31 cellular contexts compared by ENCODE assay signal in genomic region chrX:8927066-8927465, GRCh38.
"Had no signal": no experiment of that assay in that cellular context is flagged by ENCODE, and none has a peak within 500 bp of the region (broad histone marks: within the 10 kb centered on the region; RNA-seq: fewer than 3 reads in every experiment).

No MANE protein-coding gene starts in this region.

- H3K4me1 ChIP-seq: left lung, lower lobe of right lung, pancreas, prostate gland, suprapubic skin, tibial artery, upper lobe of right lung had no signal

- H3K9me3 Mint-ChIP-seq: immature natural killer cell; stimulated activated naive CD8-positive, alpha-beta T cell treated with anti-CD3 and anti-CD28 coated beads, Interleukin-15, Interleukin-2, amounts not matched to agents 100 ng/mL and 50 ng/mL, for 24 hours had no signal

- H3K4me1 Mint-ChIP-seq: immature natural killer cell; naive thymus-derived CD8-positive, alpha-beta T cell; neural crest cell had no signal

- H3K36me3 Mint-ChIP-seq: immature natural killer cell had no signal

- H3K27me3 ChIP-seq: left lung, suprapubic skin, tibial artery, upper lobe of right lung had no signal

- DNase-seq: hypothalamus; immature natural killer cell; kidney; left colon; left lung; lower lobe of right lung; mammary epithelial cell; mesenchymal stem cell; naive thymus-derived CD8-positive, alpha-beta T cell; nucleus accumbens; pancreas; retina; right cardiac atrium; stimulated activated CD4-positive, alpha-beta T cell treated with anti-CD3 and anti-CD28 coated beads, Interleukin-12 subunit alpha, Interleukin-12 subunit beta, amount 100 ng/mL, for 4 hours; stimulated activated CD4-positive, alpha-beta T cell treated with anti-CD3 and anti-CD28 coated beads, Interleukin-15, amount 100 ng/mL, for 24 hours; stimulated activated CD4-positive, alpha-beta T cell treated with anti-CD3 and anti-CD28 coated beads, Interleukin-2, amount 100 ng/mL, for 24 hours; stimulated activated CD4-positive, alpha-beta T cell treated with anti-CD3 and anti-CD28 coated beads, Interleukin-4, amount 100 ng/mL, for 1 hour; stimulated activated naive CD4-positive, alpha-beta T cell; tibial artery; trophoblast cell; upper lobe of right lung had no signal

- H3K4me3 Mint-ChIP-seq: immature natural killer cell; naive thymus-derived CD8-positive, alpha-beta T cell; nephron; neural crest cell; stimulated activated naive CD8-positive, alpha-beta T cell treated with anti-CD3 and anti-CD28 coated beads, Interleukin-15, Interleukin-2, amounts not matched to agents 100 ng/mL and 50 ng/mL, for 24 hours had no signal

- H3K9me3 ChIP-seq: left lung, lower lobe of right lung, pancreas, prostate gland, suprapubic skin, thoracic aorta, tibial artery, upper lobe of right lung had no signal

- H3K4me3 ChIP-seq: left lung, lower lobe of right lung, pancreas, prostate gland, skin epidermis, suprapubic skin, tibial artery, upper lobe of right lung had no signal

- ATAC-seq: left colon; left lung; lower lobe of right lung; naive thymus-derived CD8-positive, alpha-beta T cell; pancreas; right cardiac atrium; sciatic nerve; upper lobe of right lung had no signal

- H3K36me3 ChIP-seq: left lung, lower lobe of right lung, pancreas, prostate gland, suprapubic skin, thoracic aorta, tibial artery, upper lobe of right lung had no signal

- H3K27ac ChIP-seq: left lung, lower lobe of right lung, pancreas, prostate gland, skin epidermis, suprapubic skin, thoracic aorta, tibial artery, upper lobe of right lung had no signal

- FAIRE-seq: islet of Langerhans, kidney, pancreas, urothelium cell line had no signal

- H3K27ac Mint-ChIP-seq: immature natural killer cell; naive thymus-derived CD8-positive, alpha-beta T cell; stimulated activated naive CD8-positive, alpha-beta T cell treated with anti-CD3 and anti-CD28 coated beads, Interleukin-15, Interleukin-2, amounts not matched to agents 100 ng/mL and 50 ng/mL, for 24 hours had no signal
